ENCODE assay signal across 1 cellular context in genomic region chr15:60373745-60374144, GRCh38.
TF ChIP-seq lines count a peak whose summit lies in the region.

No MANE protein-coding gene starts in this region.

TF ChIP-seq in IMR-90, 13 proteins besides CTCF, POLR2A, EP300 and RAD21:
- TF ChIP-seq RCOR1 (IDR thresholded peaks at IDR 0.05; ENCODE audit: insufficient replicate concordance, low read length) (no peak), RFX5 (IDR thresholded peaks at IDR 0.05; ENCODE audit: low read depth, low read length) (no peak), MAZ (IDR thresholded peaks at IDR 0.05; ENCODE audit: borderline replicate concordance, low read depth, low read length) (no peak), USF2 (IDR thresholded peaks at IDR 0.05; ENCODE audit: low read depth, low read length) (no peak), MXI1 (IDR thresholded peaks at IDR 0.05; ENCODE audit: borderline replicate concordance, low read depth, low read length) (no peak), BHLHE40 (IDR thresholded peaks at IDR 0.05; ENCODE audit: low read depth, low read length) (no peak), SMC3 (IDR thresholded peaks at IDR 0.05; ENCODE audit: low read depth, low read length) (no peak), CHD1 (IDR thresholded peaks at IDR 0.05; ENCODE audit: low read depth, low read length) (no peak), CEBPB (IDR thresholded peaks at IDR 0.05; ENCODE audit: low read depth, low read length) (no peak), NFE2L2 (IDR thresholded peaks at IDR 0.05; ENCODE audit: low read depth, low read length) (no peak), FOS (IDR thresholded peaks at IDR 0.05; ENCODE audit: low read depth, low read length) (no peak)
- TF ChIP-seq, protein P1, sequence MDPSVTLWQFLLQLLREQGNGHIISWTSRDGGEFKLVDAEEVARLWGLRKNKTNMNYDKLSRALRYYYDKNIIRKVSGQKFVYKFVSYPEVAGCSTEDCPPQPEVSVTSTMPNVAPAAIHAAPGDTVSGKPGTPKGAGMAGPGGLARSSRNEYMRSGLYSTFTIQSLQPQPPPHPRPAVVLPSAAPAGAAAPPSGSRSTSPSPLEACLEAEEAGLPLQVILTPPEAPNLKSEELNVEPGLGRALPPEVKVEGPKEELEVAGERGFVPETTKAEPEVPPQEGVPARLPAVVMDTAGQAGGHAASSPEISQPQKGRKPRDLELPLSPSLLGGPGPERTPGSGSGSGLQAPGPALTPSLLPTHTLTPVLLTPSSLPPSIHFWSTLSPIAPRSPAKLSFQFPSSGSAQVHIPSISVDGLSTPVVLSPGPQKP (IDR thresholded peaks at IDR 0.05; ENCODE audit: borderline replicate concordance, low read depth, low read length): no peak
